ENCODE assay signal across 12 cellular contexts in genomic region chr1:198352975-198353695, GRCh38.
DNase-seq lines count a peak whose midpoint lies in the region; ATAC-seq and TF ChIP-seq lines count a peak whose summit lies in the region.
"Had no signal": no experiment of that assay in that cellular context is flagged by ENCODE, and none has a peak within 500 bp of the region (broad histone marks: within the 10 kb centered on the region; RNA-seq: fewer than 3 reads in every experiment).

No MANE protein-coding gene starts in this region.

- DNase-seq in stimulated activated CD4-positive, alpha-beta T cell treated with anti-CD3 and anti-CD28 coated beads, Interleukin-4, amount 100 ng/mL, for 1 hour, result no peak
- no peak for DNase-seq in iPS-NIHi11 (ENCODE audit: low spot score)
- DNase-seq in LoVo (ENCODE audit: low spot score), result no peak
- no peak for DNase-seq in esophagus muscularis mucosa (ENCODE audit: extremely low spot score)
- DNase-seq: activated CD4-positive, alpha-beta T cell treated with anti-CD3 and anti-CD28 coated beads, Interleukin-2, amount 10 ng/mL, durations not matched to agents 7 days and 5 days; effector memory CD4-positive, alpha-beta T cell; NCI-H510A treated with DMSO at 0.1 percent for 48 hours; small intestine had no signal

- 82% methylated on average over 5 of the region's 5 CpGs for WGBS in esophagus muscularis mucosa

- no peak overlapping the region for H3K27ac ChIP-seq in esophagus muscularis mucosa (replicated peaks in 1 of 4)

- intact Hi-C loops in esophagus muscularis mucosa (cut with DNase I), result no loop called here

- no peak for TF ChIP-seq CTCF in esophagus muscularis mucosa (IDR thresholded peaks at IDR 0.05)

- H3K36me3 ChIP-seq in esophagus muscularis mucosa, result no peaks in the 10 kb centered on the region

- TF ChIP-seq POLR2A in esophagus muscularis mucosa (IDR thresholded peaks at IDR 0.05; ENCODE audit: low read depth), result no peak

- H3K9me3 ChIP-seq in esophagus muscularis mucosa, result no peaks in the 10 kb centered on the region

- no peaks in the 10 kb centered on the region for H3K27me3 ChIP-seq in esophagus muscularis mucosa

- H3K4me1 ChIP-seq in esophagus muscularis mucosa, result no peaks in the 10 kb centered on the region

- no peak for TF ChIP-seq EP300 in esophagus muscularis mucosa (IDR thresholded peaks at IDR 0.05)

- ATAC-seq in GM18511 (IDR thresholded peaks at IDR 0.05; ENCODE audit: unreplicated experiment), result peak; percentile 89
- peak; percentile 81 for ATAC-seq in GM19463 (IDR thresholded peaks at IDR 0.05; ENCODE audit: unreplicated experiment)
- peak; percentile 92 for ATAC-seq in HG02938 (IDR thresholded peaks at IDR 0.05; ENCODE audit: unreplicated experiment)
- ATAC-seq in HG03575 (IDR thresholded peaks at IDR 0.05; ENCODE audit: extremely low read depth, insufficient number of reproducible peaks, low FRiP score, unreplicated experiment), result peak; percentile 95

- H3K4me3 ChIP-seq in esophagus muscularis mucosa, result no peak overlapping the region
